Comparison of ENCODE assay signal across 17 cellular contexts in the genomic region with DNA sequence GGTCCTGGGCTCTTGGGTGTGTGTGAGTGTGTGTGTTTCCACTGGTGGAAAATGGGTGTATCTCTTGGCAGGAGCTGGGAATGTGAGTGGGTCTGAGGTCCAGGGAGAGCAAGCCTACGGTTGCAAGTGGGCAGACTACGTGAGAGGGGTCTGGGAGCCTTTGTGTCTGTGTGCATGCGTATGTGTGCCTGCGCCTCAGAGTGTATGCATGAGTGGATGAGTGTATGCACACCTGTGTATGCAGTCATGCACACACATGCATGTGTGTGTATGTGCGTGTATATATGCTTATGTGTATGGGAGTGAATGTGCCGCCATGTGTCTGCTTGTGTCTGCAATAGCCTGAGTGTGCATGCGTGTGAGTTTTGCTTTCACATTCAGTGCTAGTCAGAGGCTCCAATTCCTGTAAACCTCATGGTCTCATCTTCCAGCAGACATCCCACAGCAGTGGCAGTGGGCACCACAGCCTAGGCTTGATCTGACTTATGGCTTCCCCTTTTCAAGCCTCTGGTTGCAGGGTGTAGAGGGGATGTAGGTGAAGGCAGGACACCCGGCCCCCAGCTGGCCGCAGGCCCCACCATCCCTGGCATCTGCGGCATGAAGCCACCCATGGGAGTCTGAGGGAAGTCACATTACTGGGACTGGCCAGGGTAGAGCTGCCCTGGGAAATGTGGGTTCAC. TPM values are rescaled to one million over a fixed set of nuclear protein-coding genes. Genes with fewer than 3 reads are reported as not detected.
DNase-seq lines count a peak whose midpoint lies in the region; ATAC-seq and TF ChIP-seq lines count a peak whose summit lies in the region.
"Had no signal": no experiment of that assay in that cellular context is flagged by ENCODE, and none has a peak within 500 bp of the region (broad histone marks: within the 10 kb centered on the region; RNA-seq: fewer than 3 reads in every experiment).

No MANE protein-coding gene starts in this region.

- H2BK15ac ChIP-seq in IMR-90 (ENCODE audit: low read depth, low read length), result peak overlapping the region; percentile 65; the same call in 2 of the 3 replicates

- H3K36me3 ChIP-seq in IMR-90 (ENCODE audit: control insufficient read depth, insufficient read depth, low read length), result no peaks in the 10 kb centered on the region
- H3K36me3 ChIP-seq: colonic mucosa, right lobe of liver, SJCRH30 had no signal

- no peak overlapping the region for H3K27ac ChIP-seq in IMR-90 (ENCODE audit: insufficient read depth, low read length)
- H3K27ac ChIP-seq: colonic mucosa, right lobe of liver, SJCRH30, VCaP had no signal

- dilution Hi-C loops in IMR-90 (cut with HindIII; ENCODE audit: low sequenced_read_pairs, unreplicated experiment), result no loop called here

- H3K4me2 ChIP-seq in IMR-90 (ENCODE audit: low read depth, low read length), result no peak overlapping the region

- H3K27me3 ChIP-seq in IMR-90 (ENCODE audit: control insufficient read depth, insufficient read depth, low read length), result no peaks in the 10 kb centered on the region
- H3K27me3 ChIP-seq: colonic mucosa, right lobe of liver, SJCRH30 had no signal

- 100% methylated on average over 4 of the region's 10 CpGs; no CpG with 5 or more reads in 1 of the 2 experiments for WGBS in IMR-90 (ENCODE audit: extremely low coverage in 2 of 2, insufficient read length in 1 of 2), 2 experiments

- H3K27ac Mint-ChIP-seq in activated T-cell treated with anti-CD3 and anti-CD28 coated beads, Interleukin-2, amount 50 U/mL, for 72 hours, result peak overlapping the region; percentile 11
- H3K27ac Mint-ChIP-seq in nephron, result peak overlapping the region in 2 of 3 experiments; percentile 15 to 54
- H3K27ac Mint-ChIP-seq: immature natural killer cell had no signal

- no peak for TF ChIP-seq POLR2A in IMR-90 (IDR thresholded peaks at IDR 0.05; ENCODE audit: low read depth, low read length)

- CTCF ChIA-PET in IMR-90 (lab: Yijun Ruan, JAX), result no interaction called here

- peak overlapping the region; percentile 18 for H3K14ac ChIP-seq in IMR-90 (replicated peaks; ENCODE audit: low read depth, low read length)

- H3K4me3 Mint-ChIP-seq in activated T-cell treated with anti-CD3 and anti-CD28 coated beads, Interleukin-2, amount 50 U/mL, for 72 hours, result peak overlapping the region; percentile 0 to 57
- H3K4me3 Mint-ChIP-seq in nephron, result no peak overlapping the region
- H3K4me3 Mint-ChIP-seq: immature natural killer cell had no signal

- POLR2A ChIA-PET in IMR-90 (lab: Charles Lee; ENCODE audit: unreplicated experiment), result no interaction called here

- no peaks in the 10 kb centered on the region for H3K9me3 Mint-ChIP-seq in activated T-cell treated with anti-CD3 and anti-CD28 coated beads, Interleukin-2, amount 50 U/mL, for 72 hours
- H3K9me3 Mint-ChIP-seq in nephron, result no peaks in the 10 kb centered on the region

- no peak overlapping the region for H3K4me3 ChIP-seq in IMR-90 (ENCODE audit: insufficient read depth, low read depth, low read length)
- H3K4me3 ChIP-seq: colonic mucosa, right lobe of liver, SJCRH30 had no signal

- H2AK9ac ChIP-seq in IMR-90 (replicated peaks; ENCODE audit: low read depth, low read length, poor library complexity), result no peak overlapping the region

- no peak for TF ChIP-seq RAD21 in IMR-90 (IDR thresholded peaks at IDR 0.05; ENCODE audit: low read length)

- TF ChIP-seq CTCF in IMR-90 (conservative IDR thresholded peaks at IDR 0.05; ENCODE audit: low read depth, low read length), result no peak
- TF ChIP-seq CTCF in nephron (IDR thresholded peaks at IDR 0.05; ENCODE audit: unreplicated experiment in 3 of 3), result no peak

- no peak overlapping the region; the same call in 1 of the 2 replicates for H4K5ac ChIP-seq in IMR-90 (ENCODE audit: low read depth, low read length)

- peak overlapping the region; percentile 50 for H2BK120ac ChIP-seq in IMR-90 (ENCODE audit: low read depth, low read length)

- peaks cover 14% of the 10 kb centered on the region for H3K9me1 ChIP-seq in IMR-90 (ENCODE audit: insufficient read depth, low read length)

- H3K4ac ChIP-seq in IMR-90 (ENCODE audit: low read depth, low read length), result peak overlapping the region; percentile 60

- H3K36me3 Mint-ChIP-seq in activated T-cell treated with anti-CD3 and anti-CD28 coated beads, Interleukin-2, amount 50 U/mL, for 72 hours (ENCODE audit: insufficient read depth in 2 of 2), result peaks cover 0 to 2% of the 10 kb centered on the region in 2 donors
- H3K36me3 Mint-ChIP-seq in nephron (ENCODE audit: low read depth), result no peaks in the 10 kb centered on the region
- H3K36me3 Mint-ChIP-seq: immature natural killer cell had no signal

- in situ Hi-C loops in IMR-90 (cut with MboI; ENCODE audit: low sequenced_read_pairs), result no loop called here

- H2BK5ac ChIP-seq in IMR-90 (ENCODE audit: low read depth, low read length, poor library complexity, severe bottlenecking), result no peak overlapping the region

- no peak overlapping the region for H3K9ac ChIP-seq in IMR-90 (ENCODE audit: low read depth, low read length)

- intact Hi-C loops in IMR-90 (cut with micrococcal nuclease), result no loop called here

- H3K79me1 ChIP-seq in IMR-90 (ENCODE audit: low read depth in 1 of 2, low read length in 2 of 2), result no peaks in the 10 kb centered on the region; a peak in 1 of 4 replicates

- H3K18ac ChIP-seq in IMR-90 (ENCODE audit: low read depth, low read length), result no peak overlapping the region

- DNase-seq in activated CD4-positive, CD25-positive, alpha-beta regulatory T cell treated with anti-CD3 and anti-CD28 coated beads, Interleukin-2, amount 50 U/mL, for 72 hours, result no peak
- no peak for DNase-seq in IMR-90
- peak; percentile 38 to 54 for DNase-seq in activated T-cell treated with anti-CD3 and anti-CD28 coated beads, Interleukin-2, amount 50 U/mL, for 72 hours
- DNase-seq in iPS-NIHi11 (ENCODE audit: low spot score), result no peak
- no peak for DNase-seq in NCI-H1436 treated with DMSO at 0.1 percent for 48 hours (lab: John Stamatoyannopoulos, UW)
- DNase-seq: 8988T, colonic mucosa, immature natural killer cell, right lobe of liver, SJCRH30 had no signal

- H4K8ac ChIP-seq in IMR-90 (ENCODE audit: low read depth in 2 of 2, low read length in 2 of 2), result peak overlapping the region in 1 of 2 experiments; percentile 56; a peak in 2 of 4 replicates

- peak overlapping the region; percentile 13 for H2BK20ac ChIP-seq in IMR-90 (ENCODE audit: low read depth, low read length)

- H3K23ac ChIP-seq in IMR-90 (ENCODE audit: low read depth, low read length), result no peak overlapping the region

- H4K20me1 ChIP-seq in IMR-90 (ENCODE audit: insufficient read depth, low read length), result no peaks in the 10 kb centered on the region

- H2AFZ ChIP-seq in IMR-90 (replicated peaks; ENCODE audit: low read length, poor library complexity), result peak overlapping the region; percentile 34

- H3K4me1 ChIP-seq in IMR-90 (ENCODE audit: control insufficient read depth, insufficient read depth, low read length), result peaks cover 24% of the 10 kb centered on the region
- H3K4me1 ChIP-seq: right lobe of liver had no signal

- no TSS peak for BruUV-seq in IMR-90 (replicated peaks; lab: Mats Ljungman, UMichigan)

- H4K91ac ChIP-seq in IMR-90 (ENCODE audit: insufficient read depth, low read depth, low read length), result peak overlapping the region; percentile 58; the same call in 1 of the 2 replicates

- no peak overlapping the region for H3K56ac ChIP-seq in IMR-90 (ENCODE audit: extremely low read depth, insufficient read depth, low read length)

- H2AK5ac ChIP-seq in IMR-90 (ENCODE audit: low read depth, low read length), result peak overlapping the region; percentile 68

- H3K27me3 Mint-ChIP-seq in activated T-cell treated with anti-CD3 and anti-CD28 coated beads, Interleukin-2, amount 50 U/mL, for 72 hours (ENCODE audit: low read depth), result no peaks in the 10 kb centered on the region
- no peaks in the 10 kb centered on the region for H3K27me3 Mint-ChIP-seq in nephron (ENCODE audit: low read depth)

- ATAC-seq in activated CD4-positive, CD25-positive, alpha-beta regulatory T cell treated with anti-CD3 and anti-CD28 coated beads, Interleukin-2, amount 50 U/mL, for 24 hours, result peak; percentile 52 to 57
- ATAC-seq in IMR-90 (ENCODE audit: low read depth) (no peak), GM18873 (IDR thresholded peaks at IDR 0.05; ENCODE audit: low FRiP score, unreplicated experiment) (no peak)
- ATAC-seq in activated T-cell treated with anti-CD3 and anti-CD28 coated beads, Interleukin-2, amount 50 U/mL, for 72 hours (replicated peaks in 1 of 2), result peak; percentile 67 to 68

- no peaks in the 10 kb centered on the region for H3K9me3 ChIP-seq in IMR-90 (ENCODE audit: control insufficient read depth, insufficient read depth, low read length)
- H3K9me3 ChIP-seq: colonic mucosa, right lobe of liver, SJCRH30 had no signal

- peaks cover 60% of the 10 kb centered on the region for H3K4me1 Mint-ChIP-seq in activated T-cell treated with anti-CD3 and anti-CD28 coated beads, Interleukin-2, amount 50 U/mL, for 72 hours (ENCODE audit: low read depth)
- peaks cover 29% of the 10 kb centered on the region for H3K4me1 Mint-ChIP-seq in nephron

RNA-seq across cellular contexts. Expression of gene RMI2, which starts 19.7 kb away (rescaled TPM):
- total RNA-seq in IMR-90 (2012; rRNA removed), result 3.2 and 5.8 TPM in 2 replicates
- 4.0 and 5.6 TPM in 2 replicates for polyA plus RNA-seq in IMR-90 (2012; rRNA removed)
- polyA plus RNA-seq in IMR-90 (2012; cell fraction: cytosol; rRNA removed), result 1.7 and 3.8 TPM in 2 replicates
- 1.4 and 3.8 TPM in 2 replicates for polyA plus RNA-seq in IMR-90 (2012; cell fraction: nucleus; rRNA removed; ENCODE audit: low replicate concordance)
- 100 to 1,000 TPM; 105 to 119 TPM for total RNA-seq in activated T-cell treated with anti-CD3 and anti-CD28 coated beads, Interleukin-2, amount 50 U/mL, for 72 hours

RNA-seq across cellular contexts. Expression of gene PRM1, which starts 44.4 kb away (rescaled TPM):
- not detected in 2 replicates for total RNA-seq in IMR-90 (2012; rRNA removed)
- polyA plus RNA-seq in IMR-90 (2012; rRNA removed), result not detected in 2 replicates
- not detected in 2 replicates for polyA plus RNA-seq in IMR-90 (2012; cell fraction: cytosol; rRNA removed)
- not detected in 2 replicates for polyA plus RNA-seq in IMR-90 (2012; cell fraction: nucleus; rRNA removed; ENCODE audit: low replicate concordance)
- not detected for total RNA-seq in activated T-cell treated with anti-CD3 and anti-CD28 coated beads, Interleukin-2, amount 50 U/mL, for 72 hours
- total RNA-seq: colonic mucosa, fibroblast of lung, H4, right lobe of liver, SJCRH30, urinary bladder had no signal
- polyA plus RNA-seq: fibroblast of lung, immature natural killer cell, urinary bladder had no signal

RNA-seq across cellular contexts. Expression of gene PRM2, which starts 49.3 kb away (rescaled TPM):
- not detected in 2 replicates for total RNA-seq in IMR-90 (2012; rRNA removed)
- polyA plus RNA-seq in IMR-90 (2012; rRNA removed), result not detected in 2 replicates
- not detected in 2 replicates for polyA plus RNA-seq in IMR-90 (2012; cell fraction: cytosol; rRNA removed)
- not detected in 2 replicates for polyA plus RNA-seq in IMR-90 (2012; cell fraction: nucleus; rRNA removed; ENCODE audit: low replicate concordance)
- not detected for total RNA-seq in activated T-cell treated with anti-CD3 and anti-CD28 coated beads, Interleukin-2, amount 50 U/mL, for 72 hours
- total RNA-seq: colonic mucosa, fibroblast of lung, H4, right lobe of liver, SJCRH30, urinary bladder had no signal
- polyA plus RNA-seq: fibroblast of lung, immature natural killer cell, urinary bladder had no signal

RNA-seq across cellular contexts. Expression of gene PRM3, which starts 52.1 kb away (rescaled TPM):
- not detected in 2 replicates for total RNA-seq in IMR-90 (2012; rRNA removed)
- not detected in 2 replicates for polyA plus RNA-seq in IMR-90 (2012; rRNA removed)
- polyA plus RNA-seq in IMR-90 (2012; cell fraction: cytosol; rRNA removed), result not detected in 2 replicates
- not detected in 2 replicates for polyA plus RNA-seq in IMR-90 (2012; cell fraction: nucleus; rRNA removed; ENCODE audit: low replicate concordance)
- not detected for total RNA-seq in activated T-cell treated with anti-CD3 and anti-CD28 coated beads, Interleukin-2, amount 50 U/mL, for 72 hours
- total RNA-seq: colonic mucosa, fibroblast of lung, H4, right lobe of liver, SJCRH30, urinary bladder had no signal
- polyA plus RNA-seq: fibroblast of lung, immature natural killer cell, urinary bladder had no signal

RNA-seq across cellular contexts. Expression of gene TNP2, which starts 56.4 kb away (rescaled TPM):
- not detected in 2 replicates for total RNA-seq in IMR-90 (2012; rRNA removed)
- polyA plus RNA-seq in IMR-90 (2012; rRNA removed), result not detected in 2 replicates
- not detected in 2 replicates for polyA plus RNA-seq in IMR-90 (2012; cell fraction: cytosol; rRNA removed)
- not detected in 2 replicates for polyA plus RNA-seq in IMR-90 (2012; cell fraction: nucleus; rRNA removed; ENCODE audit: low replicate concordance)
- not detected for total RNA-seq in activated T-cell treated with anti-CD3 and anti-CD28 coated beads, Interleukin-2, amount 50 U/mL, for 72 hours
- total RNA-seq: colonic mucosa, fibroblast of lung, H4, right lobe of liver, SJCRH30, urinary bladder had no signal
- polyA plus RNA-seq: fibroblast of lung, immature natural killer cell, urinary bladder had no signal

Comparison
In these comparisons a context has a peak if more than half of its experiments do, and no peak if none do; other contexts are left out.
1. ATAC-seq: peak in activated CD4-positive, CD25-positive, alpha-beta regulatory T cell treated with anti-CD3 and anti-CD28 coated beads, Interleukin-2, amount 50 U/mL, for 24 hours (2 of 2) and activated T-cell treated with anti-CD3 and anti-CD28 coated beads, Interleukin-2, amount 50 U/mL, for 72 hours (2 of 2); none in IMR-90 (single experiment) and GM18873 (single experiment).
2. DNase-seq: peak in activated T-cell treated with anti-CD3 and anti-CD28 coated beads, Interleukin-2, amount 50 U/mL, for 72 hours (2 of 2); none in activated CD4-positive, CD25-positive, alpha-beta regulatory T cell treated with anti-CD3 and anti-CD28 coated beads, Interleukin-2, amount 50 U/mL, for 72 hours (single experiment), IMR-90 (single experiment), iPS-NIHi11 (single experiment) and NCI-H1436 treated with DMSO at 0.1 percent for 48 hours (single experiment).
3. H3K4me3 Mint-ChIP-seq: peak in activated T-cell treated with anti-CD3 and anti-CD28 coated beads, Interleukin-2, amount 50 U/mL, for 72 hours (2 of 2); none in nephron (0 of 3).
4. RNA of gene RMI2, which starts 19.7 kb away (total RNA-seq): 105 to 119 TPM in activated T-cell treated with anti-CD3 and anti-CD28 coated beads, Interleukin-2, amount 50 U/mL, for 72 hours; 3.2 to 5.8 TPM in IMR-90; every median in the first group is over 10 times any median in the second.